8 cellular contexts compared by ENCODE assay signal in the genomic region with DNA sequence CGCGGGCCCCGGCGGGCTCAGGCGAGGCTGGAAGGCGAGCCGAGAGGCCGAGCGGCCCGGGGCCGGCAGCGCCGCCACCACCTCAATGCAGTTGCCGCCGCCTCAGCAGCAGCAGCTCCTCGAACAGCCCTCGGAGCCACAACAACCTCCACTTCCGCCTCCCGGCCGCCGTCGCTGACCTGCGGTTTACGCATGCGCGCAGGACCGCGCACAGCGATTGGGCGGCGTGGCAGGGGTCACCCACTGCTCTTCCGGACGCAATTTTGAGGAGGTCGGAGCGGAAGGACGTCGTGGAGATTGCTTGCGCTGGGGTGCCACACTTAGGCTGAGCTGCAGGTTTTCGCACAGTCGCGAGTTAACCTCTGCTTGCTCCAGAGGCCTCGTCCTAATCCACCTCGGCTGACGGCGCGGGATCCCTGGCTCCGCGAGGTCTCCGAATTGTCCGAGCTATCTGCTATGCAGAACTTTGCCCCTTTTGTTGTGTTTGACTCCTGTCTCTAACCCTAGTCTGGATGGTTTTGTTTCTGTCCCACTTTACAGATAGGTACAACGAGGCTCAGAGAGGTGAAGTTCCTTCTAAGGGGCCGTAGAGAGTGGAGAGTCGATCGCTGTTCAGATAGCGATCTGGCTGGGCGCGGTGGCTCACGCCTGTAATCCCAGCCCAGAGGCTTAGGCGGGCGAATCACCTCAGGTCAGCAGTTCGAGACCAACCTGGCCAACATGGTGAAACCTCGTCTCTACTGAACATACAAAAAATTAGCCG. TPM values are rescaled to one million over a fixed set of nuclear protein-coding genes. Genes with fewer than 3 reads are reported as not detected.
DNase-seq lines count a peak whose midpoint lies in the region; TF ChIP-seq lines count a peak whose summit lies in the region.

A gene (plus strand): TSS at position 243 of the 763 bp plus-strand sequence. CDS start 6,657 bp downstream, outside the sequence.
A gene with protein sequence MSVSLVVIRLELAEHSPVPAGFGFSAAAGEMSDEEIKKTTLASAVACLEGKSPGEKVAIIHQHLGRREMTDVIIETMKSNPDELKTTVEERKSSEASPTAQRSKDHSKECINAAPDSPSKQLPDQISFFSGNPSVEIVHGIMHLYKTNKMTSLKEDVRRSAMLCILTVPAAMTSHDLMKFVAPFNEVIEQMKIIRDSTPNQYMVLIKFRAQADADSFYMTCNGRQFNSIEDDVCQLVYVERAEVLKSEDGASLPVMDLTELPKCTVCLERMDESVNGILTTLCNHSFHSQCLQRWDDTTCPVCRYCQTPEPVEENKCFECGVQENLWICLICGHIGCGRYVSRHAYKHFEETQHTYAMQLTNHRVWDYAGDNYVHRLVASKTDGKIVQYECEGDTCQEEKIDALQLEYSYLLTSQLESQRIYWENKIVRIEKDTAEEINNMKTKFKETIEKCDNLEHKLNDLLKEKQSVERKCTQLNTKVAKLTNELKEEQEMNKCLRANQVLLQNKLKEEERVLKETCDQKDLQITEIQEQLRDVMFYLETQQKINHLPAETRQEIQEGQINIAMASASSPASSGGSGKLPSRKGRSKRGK (minus strand): TSS at position 146 of the 763 bp plus-strand sequence. CDS start 164 bp downstream, outside the sequence.

- H3K27ac ChIP-seq in DOHH2 (ENCODE audit: low read depth, low read length) (peak within 1 kb of the TSS; percentile 72), GM23248 (peak within 1 kb of the TSS; percentile 71), esophagus squamous epithelium (peak within 1 kb of the TSS; percentile 83 to 94 (median 92))

- H3F3A ChIP-seq in DOHH2 (ENCODE audit: control insufficient read depth, insufficient read depth) (peaks cover 5% of the 10 kb centered on the region), GM23248 (ENCODE audit: insufficient read depth) (no peaks in the 10 kb centered on the region)

- H3K4me2 ChIP-seq in DOHH2 (ENCODE audit: low read length), result peak within 1 kb of the TSS; percentile 96
- peak within 1 kb of the TSS; percentile 98 for H3K4me2 ChIP-seq in GM23248 (ENCODE audit: unreplicated experiment)

- H3K4me3 ChIP-seq in DOHH2 (ENCODE audit: low read length) (peak within 1 kb of the TSS; percentile 100), GM23248 (peak within 1 kb of the TSS; percentile 93), esophagus squamous epithelium (peak within 1 kb of the TSS; percentile 81 to 100 (median 87))

- no peaks in the 10 kb centered on the region for H3K9me2 ChIP-seq in DOHH2 (replicated peaks; ENCODE audit: control insufficient read depth, low read length)
- H3K9me2 ChIP-seq in GM23248 (ENCODE audit: insufficient read depth), result no peaks in the 10 kb centered on the region

- H2AFZ ChIP-seq in GM23248, result peak within 1 kb of the TSS; percentile 89

- H3K36me3 ChIP-seq in DOHH2 (ENCODE audit: control insufficient read depth, low read length) (peaks cover 40% of the 10 kb centered on the region), GM23248 (ENCODE audit: low read depth) (no peaks in the 10 kb centered on the region), esophagus squamous epithelium (peaks cover 0 to 24% (median 14%) of the 10 kb centered on the region in 3 donors)

- no peaks in the 10 kb centered on the region for H3K9me3 ChIP-seq in DOHH2 (ENCODE audit: control insufficient read depth, insufficient read depth, low read length)
- H3K9me3 ChIP-seq in GM23248 (ENCODE audit: low read depth), result no peaks in the 10 kb centered on the region
- H3K9me3 ChIP-seq in esophagus squamous epithelium, result no peaks in the 10 kb centered on the region

- in situ Hi-C loops in GM23248 (cut with MboI), result no loop called here

- peak within 1 kb of the TSS; percentile 93 for H3K9ac ChIP-seq in GM23248

- H3K4me1 ChIP-seq in DOHH2 (ENCODE audit: control insufficient read depth, low read length) (peaks cover 31% of the 10 kb centered on the region), GM23248 (ENCODE audit: insufficient read depth) (peaks cover 20% of the 10 kb centered on the region), esophagus squamous epithelium (peaks cover 15 to 38% (median 19%) of the 10 kb centered on the region in 3 donors)

- DNase-seq in GM23248, result peak; percentile 97
- peak; percentile 89 to 92 for DNase-seq in Kasumi-1 (lab: John Stamatoyannopoulos, UW)
- peak; percentile 95 for DNase-seq in RKO (ENCODE audit: low spot score)
- DNase-seq in activated T-helper 1 cell treated with Interleukin-2 at 50 U/mL for 16 hours (ENCODE audit: low read depth), result peak; percentile 92
- DNase-seq in esophagus squamous epithelium (lab: John Stamatoyannopoulos, UW), result peak; percentile 63
- peak; percentile 94 for DNase-seq in myocyte (ENCODE audit: low read depth)
- peak; percentile 82 to 87 for DNase-seq in stimulated activated CD8-positive, alpha-beta memory T cell treated with anti-CD3 and anti-CD28 coated beads, Interleukin-7, amount 100 ng/mL, for 4 hours (ENCODE audit: low read depth in 2 of 2)

- H3K79me2 ChIP-seq in DOHH2 (ENCODE audit: control insufficient read depth, low read length), result peaks cover 63% of the 10 kb centered on the region
- peaks cover 73% of the 10 kb centered on the region for H3K79me2 ChIP-seq in GM23248 (ENCODE audit: insufficient read depth)

- H4K20me1 ChIP-seq in DOHH2 (ENCODE audit: control insufficient read depth, insufficient read depth, low read depth, low read length) (peaks cover 10% of the 10 kb centered on the region; the same call in 1 of the 2 replicates), GM23248 (ENCODE audit: insufficient read depth) (no peaks in the 10 kb centered on the region)

- H3K27me3 ChIP-seq in DOHH2 (ENCODE audit: control insufficient read depth, low read length) (no peaks in the 10 kb centered on the region), GM23248 (replicated peaks; ENCODE audit: insufficient read depth) (no peaks in the 10 kb centered on the region), esophagus squamous epithelium (no peaks in the 10 kb centered on the region)

- WGBS in GM23248 (ENCODE audit: low coverage in 1 of 2, low lambda C conversion rate in 2 of 2, missing lambda C conversion rate in 2 of 2), 2 experiments, result 0 to 1% methylated on average over 54 to 63 of the region's 63 CpGs
- 0 to 2% methylated on average over 19 to 38 of the region's 63 CpGs for WGBS in esophagus squamous epithelium, 2 donors

- intact Hi-C loops in esophagus squamous epithelium (cut with DNase I), result no loop called here

- peak in 3 of 4 donors; percentile 46 to 81 (median 74) for TF ChIP-seq POLR2A in esophagus squamous epithelium (IDR thresholded peaks at IDR 0.05)

- TF ChIP-seq CTCF in DOHH2 (IDR thresholded peaks at IDR 0.05; ENCODE audit: low read depth, low read length, poor library complexity, severe bottlenecking) (no peak), esophagus squamous epithelium (IDR thresholded peaks at IDR 0.05) (peak in 1 of 6 experiments; percentile 13)

RNA-seq across cellular contexts. Expression of the first gene that starts in this region (rescaled TPM):
- 10.0 and 12.0 TPM in 2 replicates for total RNA-seq in GM23248 (2014; rRNA removed; shearing (Covaris generic))
- polyA plus RNA-seq in GM23248 (2016; fragmentation: Nextera tagmentation; extraction: Ambion mirVana), result 7.4 and 7.6 TPM in 2 replicates
- total RNA-seq in esophagus squamous epithelium, result 10 to 100 TPM; 13.9 to 20.4 (median 16.6) TPM
- total RNA-seq in myocyte, result 13.5 and 17.3 TPM in 2 replicates
- polyA plus RNA-seq in myocyte (2012), result 15.9 TPM

RNA-seq across cellular contexts. Expression of the second gene that starts in this region (rescaled TPM):
- 13.7 and 14.7 TPM in 2 replicates for total RNA-seq in GM23248 (2014; rRNA removed; shearing (Covaris generic))
- polyA plus RNA-seq in GM23248 (2016; fragmentation: Nextera tagmentation; extraction: Ambion mirVana), result 17.0 and 18.7 TPM in 2 replicates
- 10 to 100 TPM in 3 of 4 donors, 1 to 10 TPM in 1; 9.2 to 16.8 (median 10.8) TPM for total RNA-seq in esophagus squamous epithelium
- 17.7 and 20.4 TPM in 2 replicates for total RNA-seq in myocyte
- polyA plus RNA-seq in myocyte (2012), result 11.8 TPM

Comparison
In these comparisons a context has a peak if more than half of its experiments do, and no peak if none do; other contexts are left out.
1. Peak in every context shown above with its lines: DNase-seq, H3K4me3 ChIP-seq and H3K27ac ChIP-seq.